19 cellular contexts compared by ENCODE assay signal in the genomic region with DNA sequence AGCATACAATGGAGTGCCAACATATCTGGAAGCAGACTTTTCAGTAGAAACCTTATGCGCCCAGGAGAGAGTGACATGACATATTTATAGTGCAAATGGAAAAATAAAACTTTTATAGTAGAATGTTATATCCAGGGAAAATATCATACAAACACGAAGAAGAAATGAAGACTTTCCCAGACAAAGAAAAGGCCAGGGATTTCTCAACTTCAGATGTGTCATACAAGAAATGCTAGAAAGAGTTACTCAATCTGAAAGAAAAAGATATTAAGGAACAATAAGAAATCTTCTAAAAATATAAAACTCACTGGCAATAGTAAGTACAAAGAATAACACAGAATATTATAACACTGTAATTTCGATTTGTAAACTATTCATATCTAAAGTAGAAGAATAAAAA.
A peak's percentile ranks its signal among the peaks of the same experiment; 100 is the strongest.
DNase-seq lines count a peak whose midpoint lies in the region; ATAC-seq and TF ChIP-seq lines count a peak whose summit lies in the region.
"Had no signal": no experiment of that assay in that cellular context is flagged by ENCODE, and none has a peak within 500 bp of the region (broad histone marks: within the 10 kb centered on the region; RNA-seq: fewer than 3 reads in every experiment).

No MANE protein-coding gene starts in this region.

- H3K4me3 ChIP-seq in HCT116 (replicated peaks in 1 of 2; ENCODE audit: low read depth in 1 of 2, low read length in 2 of 2) (no peak overlapping the region), adipocyte (ENCODE audit: low read length) (no peak overlapping the region)
- H3K4me3 ChIP-seq: BLaER1, GM12878, HAP-1 had no signal

- H3K36me3 ChIP-seq in HCT116 (ENCODE audit: control insufficient read depth in 1 of 2, insufficient read depth in 2 of 2, low read length in 2 of 2) (no peaks in the 10 kb centered on the region), adipocyte (ENCODE audit: control insufficient read depth, insufficient read depth, low read length, severe bottlenecking) (no peaks in the 10 kb centered on the region)
- H3K36me3 ChIP-seq: BLaER1, HAP-1 had no signal

- CTCF ChIA-PET in HCT116 (lab: Charles Lee), result no interaction called here

- intact Hi-C loops in HCT116 (cut with micrococcal nuclease), result no loop called here

- H3K9me2 ChIP-seq in HCT116 (ENCODE audit: insufficient read depth), result no peaks in the 10 kb centered on the region

- H3K27me3 ChIP-seq in HCT116 (ENCODE audit: insufficient read depth, low read length) (no peaks in the 10 kb centered on the region), adipocyte (replicated peaks; ENCODE audit: control insufficient read depth, insufficient read depth, low read length) (no peaks in the 10 kb centered on the region)
- H3K27me3 ChIP-seq: BLaER1 had no signal

- TF ChIP-seq CTCF in HCT116 (IDR thresholded peaks at IDR 0.05 in 2 of 3, conservative IDR thresholded peaks at IDR 0.05 in 1 of 3; ENCODE audit: borderline replicate concordance in 1 of 3, insufficient read depth in 1 of 3, low read depth in 2 of 3, low read length in 2 of 3), result no peak

- H3K9me3 ChIP-seq in HCT116 (ENCODE audit: control insufficient read depth in 1 of 2, insufficient read depth in 1 of 2, low read depth in 1 of 2, low read length in 2 of 2), result no peaks in the 10 kb centered on the region
- H3K9me3 ChIP-seq in adipocyte (ENCODE audit: control insufficient read depth, low read length), result no peaks in the 10 kb centered on the region
- H3K9me3 ChIP-seq: BLaER1, Caco-2, HAP-1 had no signal

- H3K9ac ChIP-seq in HCT116 (ENCODE audit: low read length) (no peak overlapping the region), adipocyte (ENCODE audit: low read length) (no peak overlapping the region)
- H3K9ac ChIP-seq: BLaER1 had no signal

- no peak overlapping the region for H3K4me2 ChIP-seq in HCT116 (ENCODE audit: low read length)
- H3K4me2 ChIP-seq: BLaER1 had no signal

- BruUV-seq in HCT116 (replicated peaks; lab: Mats Ljungman, UMichigan), result no TSS peak

- peak overlapping the region; percentile 11 for H2AFZ ChIP-seq in HCT116 (ENCODE audit: low read depth, low read length, poor library complexity, severe bottlenecking)

- TF ChIP-seq RAD21 in HCT116 (IDR thresholded peaks at IDR 0.05; ENCODE audit: low read depth), result no peak

- no peaks in the 10 kb centered on the region for H3K79me2 ChIP-seq in HCT116 (ENCODE audit: insufficient read depth, low read length)

- no peaks in the 10 kb centered on the region for H3K4me1 ChIP-seq in HCT116 (ENCODE audit: control insufficient read depth in 1 of 2, insufficient read depth in 2 of 2, low read length in 2 of 2)
- H3K4me1 ChIP-seq in adipocyte (ENCODE audit: control insufficient read depth, insufficient read depth, low read length), result peaks cover 3% of the 10 kb centered on the region
- H3K4me1 ChIP-seq: BLaER1, Caco-2, HAP-1 had no signal

- POLR2A ChIA-PET in HCT116 (lab: Charles Lee), result no interaction called here

- no peak for TF ChIP-seq POLR2A in HCT116 (IDR thresholded peaks at IDR 0.05; ENCODE audit: borderline replicate concordance, extremely low read depth, insufficient read depth, insufficient read length)

- no peak overlapping the region for H3K27ac ChIP-seq in HCT116 (ENCODE audit: low read depth, low read length)
- H3K27ac ChIP-seq: 22Rv1, BLaER1, C4-2B had no signal

- ATAC-seq in HCT116 (no peak), HG03432 (IDR thresholded peaks at IDR 0.05; ENCODE audit: unreplicated experiment) (no peak), GM21367 (IDR thresholded peaks at IDR 0.05; ENCODE audit: unreplicated experiment) (no peak), GM21526 (IDR thresholded peaks at IDR 0.05; ENCODE audit: low FRiP score, unreplicated experiment) (no peak)
- ATAC-seq: CD8-positive, alpha-beta T cell; GM12878 had no signal

- DNase-seq in SIG-M5 treated with dmso at 0.1 percent for 504 hours (lab: John Stamatoyannopoulos, UW; ENCODE audit: unreplicated experiment) (peak; percentile 5), SIG-M5 (lab: John Stamatoyannopoulos, UW) (no peak), HCT116 (ENCODE audit: low read depth, low spot score) (no peak), adipocyte (ENCODE audit: low read depth) (peak; percentile 64)
- DNase-seq: Caco-2; CD4-positive, CD25-positive, alpha-beta regulatory T cell; CD8-positive, alpha-beta T cell; DMS153; DND-41; GDM1; GOT3 had no signal

- RAD21 ChIA-PET in HCT116 (lab: Charles Lee; ENCODE audit: low non-redundant PET in 1 of 2, low total read pairs in 2 of 2, uncharacterized antibody in 2 of 2, unreplicated experiment in 2 of 2), result no interaction called here

- no peaks in the 10 kb centered on the region for H4K20me1 ChIP-seq in HCT116 (ENCODE audit: insufficient read depth)
- H4K20me1 ChIP-seq: BLaER1 had no signal

TF ChIP-seq in HCT116, 20 proteins besides CTCF, POLR2A, EP300 and RAD21:
- TF ChIP-seq SRF (IDR thresholded peaks at IDR 0.05; ENCODE audit: low read depth), result no peak
- TF ChIP-seq ZNF274 (IDR thresholded peaks at IDR 0.05; ENCODE audit: low read depth, low read length), result no peak

Comparison
In these comparisons a context has a peak if more than half of its experiments do, and no peak if none do; other contexts are left out.
1. DNase-seq: peak in SIG-M5 treated with dmso at 0.1 percent for 504 hours (single experiment) and adipocyte (single experiment); none in SIG-M5 (single experiment) and HCT116 (single experiment).